In the genomic region with DNA sequence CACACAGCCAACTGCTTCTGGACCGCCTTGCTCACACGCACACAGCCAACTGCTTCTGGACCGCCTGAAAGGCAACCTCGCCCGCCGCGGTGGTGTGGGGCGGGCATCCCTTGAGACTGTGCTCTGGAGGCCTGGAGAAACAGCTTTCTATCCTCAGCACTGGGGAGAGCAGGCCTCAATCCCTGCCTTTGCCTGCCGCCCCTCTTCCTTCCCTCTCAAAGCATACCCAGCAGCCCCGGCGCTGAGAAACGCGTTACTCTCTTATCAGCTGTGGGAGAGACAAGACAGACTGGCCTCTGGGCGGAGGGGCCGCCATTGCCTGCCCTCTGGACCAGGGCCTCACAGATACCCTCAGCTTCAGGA, we compare ENCODE assay signal across 1 cellular context.
TF ChIP-seq lines count a peak whose summit lies in the region.

No MANE protein-coding gene starts in this region.

TF ChIP-seq in GM23338, 12 proteins besides CTCF, POLR2A, EP300 and RAD21 (continued from another document):
- TF ChIP-seq, protein P1, sequence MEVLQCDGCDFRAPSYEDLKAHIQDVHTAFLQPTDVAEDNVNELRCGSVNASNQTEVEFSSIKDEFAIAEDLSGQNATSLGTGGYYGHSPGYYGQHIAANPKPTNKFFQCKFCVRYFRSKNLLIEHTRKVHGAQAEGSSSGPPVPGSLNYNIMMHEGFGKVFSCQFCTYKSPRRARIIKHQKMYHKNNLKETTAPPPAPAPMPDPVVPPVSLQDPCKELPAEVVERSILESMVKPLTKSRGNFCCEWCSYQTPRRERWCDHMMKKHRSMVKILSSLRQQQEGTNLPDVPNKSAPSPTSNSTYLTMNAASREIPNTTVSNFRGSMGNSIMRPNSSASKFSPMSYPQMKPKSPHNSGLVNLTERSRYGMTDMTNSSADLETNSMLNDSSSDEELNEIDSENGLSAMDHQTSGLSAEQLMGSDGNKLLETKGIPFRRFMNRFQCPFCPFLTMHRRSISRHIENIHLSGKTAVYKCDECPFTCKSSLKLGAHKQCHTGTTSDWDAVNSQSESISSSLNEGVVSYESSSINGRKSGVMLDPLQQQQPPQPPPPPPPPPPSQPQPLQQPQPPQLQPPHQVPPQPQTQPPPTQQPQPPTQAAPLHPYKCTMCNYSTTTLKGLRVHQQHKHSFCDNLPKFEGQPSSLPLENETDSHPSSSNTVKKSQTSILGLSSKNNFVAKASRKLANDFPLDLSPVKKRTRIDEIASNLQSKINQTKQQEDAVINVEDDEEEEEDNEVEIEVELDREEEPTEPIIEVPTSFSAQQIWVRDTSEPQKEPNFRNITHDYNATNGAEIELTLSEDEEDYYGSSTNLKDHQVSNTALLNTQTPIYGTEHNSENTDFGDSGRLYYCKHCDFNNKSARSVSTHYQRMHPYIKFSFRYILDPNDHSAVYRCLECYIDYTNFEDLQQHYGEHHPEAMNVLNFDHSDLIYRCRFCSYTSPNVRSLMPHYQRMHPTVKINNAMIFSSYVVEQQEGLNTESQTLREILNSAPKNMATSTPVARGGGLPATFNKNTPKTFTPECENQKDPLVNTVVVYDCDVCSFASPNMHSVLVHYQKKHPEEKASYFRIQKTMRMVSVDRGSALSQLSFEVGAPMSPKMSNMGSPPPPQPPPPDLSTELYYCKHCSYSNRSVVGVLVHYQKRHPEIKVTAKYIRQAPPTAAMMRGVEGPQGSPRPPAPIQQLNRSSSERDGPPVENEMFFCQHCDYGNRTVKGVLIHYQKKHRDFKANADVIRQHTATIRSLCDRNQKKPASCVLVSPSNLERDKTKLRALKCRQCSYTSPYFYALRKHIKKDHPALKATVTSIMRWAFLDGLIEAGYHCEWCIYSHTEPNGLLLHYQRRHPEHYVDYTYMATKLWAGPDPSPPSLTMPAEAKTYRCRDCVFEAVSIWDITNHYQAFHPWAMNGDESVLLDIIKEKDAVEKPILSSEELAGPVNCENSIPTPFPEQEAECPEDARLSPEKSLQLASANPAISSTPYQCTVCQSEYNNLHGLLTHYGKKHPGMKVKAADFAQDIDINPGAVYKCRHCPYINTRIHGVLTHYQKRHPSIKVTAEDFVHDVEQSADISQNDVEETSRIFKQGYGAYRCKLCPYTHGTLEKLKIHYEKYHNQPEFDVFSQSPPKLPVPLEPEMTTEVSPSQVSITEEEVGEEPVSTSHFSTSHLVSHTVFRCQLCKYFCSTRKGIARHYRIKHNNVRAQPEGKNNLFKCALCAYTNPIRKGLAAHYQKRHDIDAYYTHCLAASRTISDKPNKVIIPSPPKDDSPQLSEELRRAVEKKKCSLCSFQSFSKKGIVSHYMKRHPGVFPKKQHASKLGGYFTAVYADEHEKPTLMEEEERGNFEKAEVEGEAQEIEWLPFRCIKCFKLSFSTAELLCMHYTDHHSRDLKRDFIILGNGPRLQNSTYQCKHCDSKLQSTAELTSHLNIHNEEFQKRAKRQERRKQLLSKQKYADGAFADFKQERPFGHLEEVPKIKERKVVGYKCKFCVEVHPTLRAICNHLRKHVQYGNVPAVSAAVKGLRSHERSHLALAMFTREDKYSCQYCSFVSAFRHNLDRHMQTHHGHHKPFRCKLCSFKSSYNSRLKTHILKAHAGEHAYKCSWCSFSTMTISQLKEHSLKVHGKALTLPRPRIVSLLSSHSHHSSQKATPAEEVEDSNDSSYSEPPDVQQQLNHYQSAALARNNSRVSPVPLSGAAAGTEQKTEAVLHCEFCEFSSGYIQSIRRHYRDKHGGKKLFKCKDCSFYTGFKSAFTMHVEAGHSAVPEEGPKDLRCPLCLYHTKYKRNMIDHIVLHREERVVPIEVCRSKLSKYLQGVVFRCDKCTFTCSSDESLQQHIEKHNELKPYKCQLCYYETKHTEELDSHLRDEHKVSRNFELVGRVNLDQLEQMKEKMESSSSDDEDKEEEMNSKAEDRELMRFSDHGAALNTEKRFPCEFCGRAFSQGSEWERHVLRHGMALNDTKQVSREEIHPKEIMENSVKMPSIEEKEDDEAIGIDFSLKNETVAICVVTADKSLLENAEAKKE (CRISPR knock-in tag; IDR thresholded peaks at IDR 0.05) = no peak
- TF ChIP-seq, protein P2, sequence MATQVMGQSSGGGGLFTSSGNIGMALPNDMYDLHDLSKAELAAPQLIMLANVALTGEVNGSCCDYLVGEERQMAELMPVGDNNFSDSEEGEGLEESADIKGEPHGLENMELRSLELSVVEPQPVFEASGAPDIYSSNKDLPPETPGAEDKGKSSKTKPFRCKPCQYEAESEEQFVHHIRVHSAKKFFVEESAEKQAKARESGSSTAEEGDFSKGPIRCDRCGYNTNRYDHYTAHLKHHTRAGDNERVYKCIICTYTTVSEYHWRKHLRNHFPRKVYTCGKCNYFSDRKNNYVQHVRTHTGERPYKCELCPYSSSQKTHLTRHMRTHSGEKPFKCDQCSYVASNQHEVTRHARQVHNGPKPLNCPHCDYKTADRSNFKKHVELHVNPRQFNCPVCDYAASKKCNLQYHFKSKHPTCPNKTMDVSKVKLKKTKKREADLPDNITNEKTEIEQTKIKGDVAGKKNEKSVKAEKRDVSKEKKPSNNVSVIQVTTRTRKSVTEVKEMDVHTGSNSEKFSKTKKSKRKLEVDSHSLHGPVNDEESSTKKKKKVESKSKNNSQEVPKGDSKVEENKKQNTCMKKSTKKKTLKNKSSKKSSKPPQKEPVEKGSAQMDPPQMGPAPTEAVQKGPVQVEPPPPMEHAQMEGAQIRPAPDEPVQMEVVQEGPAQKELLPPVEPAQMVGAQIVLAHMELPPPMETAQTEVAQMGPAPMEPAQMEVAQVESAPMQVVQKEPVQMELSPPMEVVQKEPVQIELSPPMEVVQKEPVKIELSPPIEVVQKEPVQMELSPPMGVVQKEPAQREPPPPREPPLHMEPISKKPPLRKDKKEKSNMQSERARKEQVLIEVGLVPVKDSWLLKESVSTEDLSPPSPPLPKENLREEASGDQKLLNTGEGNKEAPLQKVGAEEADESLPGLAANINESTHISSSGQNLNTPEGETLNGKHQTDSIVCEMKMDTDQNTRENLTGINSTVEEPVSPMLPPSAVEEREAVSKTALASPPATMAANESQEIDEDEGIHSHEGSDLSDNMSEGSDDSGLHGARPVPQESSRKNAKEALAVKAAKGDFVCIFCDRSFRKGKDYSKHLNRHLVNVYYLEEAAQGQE (IDR thresholded peaks at IDR 0.05; ENCODE audit: unreplicated experiment) = no peak
- no peak for TF ChIP-seq NANOG (IDR thresholded peaks at IDR 0.05; ENCODE audit: borderline replicate concordance)
